Comparison of ENCODE assay signal across 25 cellular contexts in the genomic region with DNA sequence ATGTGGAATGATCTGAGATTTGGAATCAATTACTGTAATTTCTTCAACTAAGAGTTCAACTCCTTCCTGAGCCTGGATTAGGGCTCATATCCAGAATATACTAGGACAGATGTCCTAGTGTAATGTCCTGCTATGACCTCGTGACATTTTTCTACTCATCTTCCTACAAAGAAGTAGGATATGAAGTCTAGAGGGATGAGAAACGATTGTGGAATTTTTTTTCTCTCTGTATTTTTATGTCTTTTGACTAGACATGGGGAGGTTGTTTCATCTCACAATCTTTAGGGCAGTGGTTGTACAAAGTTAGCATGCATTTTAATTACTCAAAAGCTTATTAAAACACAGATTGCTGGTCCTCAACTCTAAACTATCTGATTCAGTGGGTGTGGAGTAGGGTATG.
"Had no signal": no experiment of that assay in that cellular context is flagged by ENCODE, and none has a peak within 500 bp of the region (broad histone marks: within the 10 kb centered on the region; RNA-seq: fewer than 3 reads in every experiment).

No MANE protein-coding gene starts in this region.

- ATAC-seq: gastroesophageal sphincter; heart left ventricle; left cardiac atrium; left lung; mucosa of descending colon; naive thymus-derived CD4-positive, alpha-beta T cell; sciatic nerve; stimulated activated naive B cell treated with anti-CD40 and anti-IgM and Interleukin-4, amounts not matched to agents 10 μg/mL and 1 μg/mL and 100 μg/mL, for 72 hours had no signal

- H3K27ac Mint-ChIP-seq: mesothelial cell of epicardium; naive thymus-derived CD4-positive, alpha-beta T cell; nephron; neural progenitor cell; stimulated activated naive B cell treated with anti-CD40 and anti-IgM and Interleukin-4, amounts not matched to agents 10 μg/mL and 1 μg/mL and 100 μg/mL, for 72 hours; stimulated activated naive CD8-positive, alpha-beta T cell treated with anti-CD3 and anti-CD28 coated beads, Interleukin-15, Interleukin-2, amounts not matched to agents 100 ng/mL and 50 ng/mL, for 24 hours had no signal

- H3K36me3 Mint-ChIP-seq: naive thymus-derived CD4-positive, alpha-beta T cell; stimulated activated naive B cell treated with anti-CD40 and anti-IgM and Interleukin-4, amounts not matched to agents 10 μg/mL and 1 μg/mL and 100 μg/mL, for 72 hours had no signal

- DNase-seq: cortex of kidney; foreskin fibroblast; heart left ventricle; left cardiac atrium; left lung; mesenchymal stem cell; mucosa of descending colon; naive thymus-derived CD4-positive, alpha-beta T cell; stimulated activated CD4-positive, alpha-beta T cell treated with anti-CD3 and anti-CD28 coated beads, Interleukin-15, amount 100 ng/mL, for 24 hours; stimulated activated CD4-positive, alpha-beta T cell treated with anti-CD3 and anti-CD28 coated beads, Interleukin-2, amount 100 ng/mL, for 48 hours; stimulated activated naive B cell treated with anti-CD40 and anti-IgM and Interleukin-4, amounts not matched to agents 10 μg/mL and 1 μg/mL and 100 μg/mL, for 72 hours; upper lobe of left lung; uterus had no signal

- H3K4me1 Mint-ChIP-seq: naive thymus-derived CD4-positive, alpha-beta T cell; nephron; neural progenitor cell had no signal

- H3K4me2 ChIP-seq: hepatocyte, neural progenitor cell had no signal

- H3K9ac ChIP-seq: neural progenitor cell had no signal

- H3K9me3 ChIP-seq: gastroesophageal sphincter, mucosa of descending colon, prostate gland, thoracic aorta, upper lobe of left lung, uterus had no signal

- H3K4me1 ChIP-seq: gastroesophageal sphincter, left lung, neural progenitor cell, prostate gland, upper lobe of left lung, uterus had no signal

- H2AFZ ChIP-seq: hepatocyte, neural progenitor cell had no signal

- H3K9me3 Mint-ChIP-seq: stimulated activated naive CD8-positive, alpha-beta T cell treated with anti-CD3 and anti-CD28 coated beads, Interleukin-15, Interleukin-2, amounts not matched to agents 100 ng/mL and 50 ng/mL, for 24 hours had no signal

- H3K36me3 ChIP-seq: gastroesophageal sphincter, heart left ventricle, left lung, neural progenitor cell, prostate gland, right atrium auricular region, thoracic aorta, upper lobe of left lung, uterus had no signal

- H3K4me3 ChIP-seq: gastroesophageal sphincter, heart left ventricle, hepatocyte, left lung, mucosa of descending colon, neural progenitor cell, prostate gland, right atrium auricular region, skin epidermis, thoracic aorta, tibial nerve, upper lobe of left lung, uterus had no signal

- H3K27me3 Mint-ChIP-seq: naive thymus-derived CD4-positive, alpha-beta T cell; stimulated activated naive B cell treated with anti-CD40 and anti-IgM and Interleukin-4, amounts not matched to agents 10 μg/mL and 1 μg/mL and 100 μg/mL, for 72 hours; stimulated activated naive CD8-positive, alpha-beta T cell treated with anti-CD3 and anti-CD28 coated beads, Interleukin-15, Interleukin-2, amounts not matched to agents 100 ng/mL and 50 ng/mL, for 24 hours had no signal

- H3K27me3 ChIP-seq: gastroesophageal sphincter, heart left ventricle, hepatocyte, left lung, neural progenitor cell, right atrium auricular region, tibial nerve, upper lobe of left lung, uterus had no signal

- H3K4me3 Mint-ChIP-seq: mesothelial cell of epicardium; naive thymus-derived CD4-positive, alpha-beta T cell; nephron; neural progenitor cell; stimulated activated naive B cell treated with anti-CD40 and anti-IgM and Interleukin-4, amounts not matched to agents 10 μg/mL and 1 μg/mL and 100 μg/mL, for 72 hours; stimulated activated naive CD8-positive, alpha-beta T cell treated with anti-CD3 and anti-CD28 coated beads, Interleukin-15, Interleukin-2, amounts not matched to agents 100 ng/mL and 50 ng/mL, for 24 hours had no signal

- H3K27ac ChIP-seq: gastroesophageal sphincter, heart left ventricle, hepatocyte, left lung, neural progenitor cell, prostate gland, right atrium auricular region, skin epidermis, thoracic aorta, upper lobe of left lung, uterus had no signal
